In genomic region chr3:197308591-197308990, GRCh38 we compare ENCODE assay signal across 12 cellular contexts. TPM values are rescaled to one million over a fixed set of nuclear protein-coding genes. Genes with fewer than 3 reads are reported as not detected.
DNase-seq lines count a peak whose midpoint lies in the region; ATAC-seq lines count a peak whose summit lies in the region.
"Had no signal": no experiment of that assay in that cellular context is flagged by ENCODE, and none has a peak within 500 bp of the region (broad histone marks: within the 10 kb centered on the region; RNA-seq: fewer than 3 reads in every experiment).

No MANE protein-coding gene starts in this region.

- peak; percentile 70 for DNase-seq in ELR (ENCODE audit: low read depth)
- DNase-seq in RPMI8226 = peak; percentile 10
- DNase-seq in epithelial cell of prostate (ENCODE audit: low read depth, low spot score) = no peak
- peak; percentile 76 for DNase-seq in renal cortical epithelial cell (ENCODE audit: low read depth)
- DNase-seq in stimulated activated naive CD4-positive, alpha-beta T cell treated with Interleukin-2 at 50 U/mL for 16 hours (lab: John Stamatoyannopoulos, UW) = no peak
- DNase-seq in GDM1 (lab: John Stamatoyannopoulos, UW) = no peak
- DNase-seq: DMS153, NCI-H1694, right cardiac atrium, T1000 had no signal

- peak overlapping the region; percentile 93 for H3K27ac ChIP-seq in epithelial cell of prostate

- ATAC-seq in HG02642 (IDR thresholded peaks at IDR 0.05; ENCODE audit: poor library complexity, unreplicated experiment) (no peak), GM21526 (IDR thresholded peaks at IDR 0.05; ENCODE audit: low FRiP score, unreplicated experiment) (no peak)

RNA-seq across cellular contexts. Expression of gene DLG1, which starts 10.2 kb away (rescaled TPM):
- total RNA-seq in renal cortical epithelial cell = 153 and 197 TPM in 2 replicates

Comparison
In these comparisons a context has a peak if more than half of its experiments do, and no peak if none do; other contexts are left out.
1. DNase-seq: peak in ELR (single experiment), RPMI8226 (single experiment) and renal cortical epithelial cell (single experiment); none in epithelial cell of prostate (single experiment), stimulated activated naive CD4-positive, alpha-beta T cell treated with Interleukin-2 at 50 U/mL for 16 hours (single experiment) and GDM1 (single experiment).